Comparison of ENCODE assay signal across 9 cellular contexts in genomic region chr17:35088647-35088910, GRCh38. TPM values are rescaled to one million over a fixed set of nuclear protein-coding genes. Genes with fewer than 3 reads are reported as not detected.
A peak's percentile ranks its signal among the peaks of the same experiment; 100 is the strongest.
DNase-seq lines count a peak whose midpoint lies in the region; ATAC-seq and TF ChIP-seq lines count a peak whose summit lies in the region.
"Had no signal": no experiment of that assay in that cellular context is flagged by ENCODE, and none has a peak within 500 bp of the region (broad histone marks: within the 10 kb centered on the region; RNA-seq: fewer than 3 reads in every experiment).

No MANE protein-coding gene starts in this region.

- no peak for TF ChIP-seq CTCF in GM13977 (IDR thresholded peaks at IDR 0.05; ENCODE audit: extremely low read depth, insufficient read depth, missing control alignments)

- peaks cover 28% of the 10 kb centered on the region for H3K4me1 ChIP-seq in BLaER1

- peak overlapping the region; percentile 98 for H3K4me3 Mint-ChIP-seq in activated T-helper 17 cell treated with anti-CD3 and anti-CD28 coated beads, Interleukin-2, amount 50 U/mL, for 72 hours
- H3K4me3 Mint-ChIP-seq in stimulated activated naive CD8-positive, alpha-beta T cell treated with anti-CD3 and anti-CD28 coated beads, Interleukin-15, amount 100 ng/mL, for 72 hours, result peak overlapping the region; percentile 95 to 96

- peaks cover 5% of the 10 kb centered on the region; the same call in 1 of the 2 replicates for H3K27me3 ChIP-seq in BLaER1

- in situ Hi-C loops in GM13977 (cut with MboI; ENCODE audit: low pct_unique_long_range_greater_than_20kb, low sequenced_read_pairs, unreplicated experiment), result no loop called here

- peak overlapping the region; percentile 97 for H3K4me2 ChIP-seq in BLaER1

- H4K20me1 ChIP-seq in BLaER1, result no peaks in the 10 kb centered on the region

- no peaks in the 10 kb centered on the region; the same call in 1 of the 2 replicates for H3K36me3 ChIP-seq in BLaER1

- H3K4me1 Mint-ChIP-seq in activated T-helper 17 cell treated with anti-CD3 and anti-CD28 coated beads, Interleukin-2, amount 50 U/mL, for 72 hours, result peaks cover 19% of the 10 kb centered on the region
- H3K4me1 Mint-ChIP-seq in stimulated activated naive CD8-positive, alpha-beta T cell treated with anti-CD3 and anti-CD28 coated beads, Interleukin-15, amount 100 ng/mL, for 72 hours, result peaks cover 72% of the 10 kb centered on the region

- ATAC-seq in activated T-helper 17 cell treated with anti-CD3 and anti-CD28 coated beads, Interleukin-2, amount 50 U/mL, for 72 hours (replicated peaks), result no peak
- ATAC-seq in stimulated activated naive CD8-positive, alpha-beta T cell treated with anti-CD3 and anti-CD28 coated beads, Interleukin-15, amount 100 ng/mL, for 72 hours, result no peak
- no peak for ATAC-seq in HG03139 (IDR thresholded peaks at IDR 0.05; ENCODE audit: unreplicated experiment)

- peak; percentile 7 for DNase-seq in H4 (ENCODE audit: low spot score)
- DNase-seq in stimulated activated naive CD8-positive, alpha-beta T cell treated with anti-CD3 and anti-CD28 coated beads, Interleukin-15, amount 100 ng/mL, for 72 hours, result no peak
- DNase-seq in GM13977 (ENCODE audit: low spot score), result no peak
- no peak for DNase-seq in NCI-H2227 (lab: John Stamatoyannopoulos, UW; ENCODE audit: unreplicated experiment)

- H3K4me3 ChIP-seq in BLaER1 (peak overlapping the region; percentile 94), iPS-18c (ENCODE audit: insufficient read depth, low read depth, low read length) (peak overlapping the region; percentile 85)

- H3K9ac ChIP-seq in BLaER1, result peak overlapping the region; percentile 83

- H3K9me3 Mint-ChIP-seq in activated T-helper 17 cell treated with anti-CD3 and anti-CD28 coated beads, Interleukin-2, amount 50 U/mL, for 72 hours, result no peaks in the 10 kb centered on the region
- no peaks in the 10 kb centered on the region for H3K9me3 Mint-ChIP-seq in stimulated activated naive CD8-positive, alpha-beta T cell treated with anti-CD3 and anti-CD28 coated beads, Interleukin-15, amount 100 ng/mL, for 72 hours

- H3K27ac ChIP-seq in BLaER1, result peak overlapping the region; percentile 83

- H3K27me3 Mint-ChIP-seq in activated T-helper 17 cell treated with anti-CD3 and anti-CD28 coated beads, Interleukin-2, amount 50 U/mL, for 72 hours, result no peaks in the 10 kb centered on the region
- H3K27me3 Mint-ChIP-seq in stimulated activated naive CD8-positive, alpha-beta T cell treated with anti-CD3 and anti-CD28 coated beads, Interleukin-15, amount 100 ng/mL, for 72 hours, result no peaks in the 10 kb centered on the region

- H3K27ac Mint-ChIP-seq in activated T-helper 17 cell treated with anti-CD3 and anti-CD28 coated beads, Interleukin-2, amount 50 U/mL, for 72 hours, result peak overlapping the region; percentile 96
- H3K27ac Mint-ChIP-seq in stimulated activated naive CD8-positive, alpha-beta T cell treated with anti-CD3 and anti-CD28 coated beads, Interleukin-15, amount 100 ng/mL, for 72 hours, result peak overlapping the region; percentile 93 to 98

- no peaks in the 10 kb centered on the region for H3K9me3 ChIP-seq in BLaER1
- no peaks in the 10 kb centered on the region for H3K9me3 ChIP-seq in iPS-18c (ENCODE audit: control insufficient read depth, insufficient read depth, low read length)

- peaks cover 33% of the 10 kb centered on the region for H3K36me3 Mint-ChIP-seq in activated T-helper 17 cell treated with anti-CD3 and anti-CD28 coated beads, Interleukin-2, amount 50 U/mL, for 72 hours (ENCODE audit: low read depth)

RNA-seq across cellular contexts. Expression of gene RFFL, which starts 25.1 kb away (rescaled TPM):
- 18.5 and 20.7 TPM in 2 replicates for total RNA-seq in H4 (2014; rRNA removed; shearing (Covaris generic))
- 10 to 100 TPM; 32.9 to 51.1 TPM for total RNA-seq in activated T-helper 17 cell treated with anti-CD3 and anti-CD28 coated beads, Interleukin-2, amount 50 U/mL, for 72 hours

RNA-seq across cellular contexts. Expression of gene RAD51D, which starts 31.1 kb away (rescaled TPM):
- 11.8 and 11.9 TPM in 2 replicates for total RNA-seq in H4 (2014; rRNA removed; shearing (Covaris generic))
- 10 to 100 TPM; 23.9 to 36.6 TPM for total RNA-seq in activated T-helper 17 cell treated with anti-CD3 and anti-CD28 coated beads, Interleukin-2, amount 50 U/mL, for 72 hours

RNA-seq across cellular contexts. Expression of gene FNDC8, which starts 32.8 kb away (rescaled TPM):
- 0.25 TPM in 1 of 2 replicates, not detected in the other for total RNA-seq in H4 (2014; rRNA removed; shearing (Covaris generic))
- total RNA-seq in activated T-helper 17 cell treated with anti-CD3 and anti-CD28 coated beads, Interleukin-2, amount 50 U/mL, for 72 hours, result not detected
- total RNA-seq: NCI-H460 had no signal

RNA-seq across cellular contexts. Expression of gene NLE1, which starts 53.5 kb away (rescaled TPM):
- total RNA-seq in H4 (2014; rRNA removed; shearing (Covaris generic)), result 17.6 and 20.2 TPM in 2 replicates
- 10 to 100 TPM; 15.8 to 38.9 TPM for total RNA-seq in activated T-helper 17 cell treated with anti-CD3 and anti-CD28 coated beads, Interleukin-2, amount 50 U/mL, for 72 hours

RNA-seq across cellular contexts. Expression of gene UNC45B, which starts 59.0 kb away (rescaled TPM):
- not detected in 2 replicates for total RNA-seq in H4 (2014; rRNA removed; shearing (Covaris generic))
- total RNA-seq in activated T-helper 17 cell treated with anti-CD3 and anti-CD28 coated beads, Interleukin-2, amount 50 U/mL, for 72 hours, result not detected
